In genomic region chr7:96998333-96998732, GRCh38 we compare ENCODE assay signal across 24 cellular contexts. TPM values are rescaled to one million over a fixed set of nuclear protein-coding genes. Genes with fewer than 3 reads are reported as not detected.
DNase-seq lines count a peak whose midpoint lies in the region; ATAC-seq and TF ChIP-seq lines count a peak whose summit lies in the region.
"Had no signal": no experiment of that assay in that cellular context is flagged by ENCODE, and none has a peak within 500 bp of the region (broad histone marks: within the 10 kb centered on the region; RNA-seq: fewer than 3 reads in every experiment).

No MANE protein-coding gene starts in this region.

- H3K9ac ChIP-seq in endodermal cell (ENCODE audit: extremely low read depth, low read length, poor library complexity, severe bottlenecking), result no peak overlapping the region
- peak overlapping the region; percentile 99 for H3K9ac ChIP-seq in neural cell (ENCODE audit: low read length)
- H3K9ac ChIP-seq: KMS-11 had no signal

- H3K4me1 ChIP-seq in endodermal cell (ENCODE audit: control insufficient read depth, insufficient read depth, low read length) (no peaks in the 10 kb centered on the region), right cardiac atrium (ENCODE audit: control insufficient read depth, insufficient read depth, low read length) (no peaks in the 10 kb centered on the region)
- H3K4me1 ChIP-seq: Peyer's patch, SJCRH30 had no signal

- H4K20me1 ChIP-seq in neural cell (ENCODE audit: insufficient read depth), result no peaks in the 10 kb centered on the region

- DNase-seq in AG08396 (ENCODE audit: low spot score), result peak; percentile 5
- DNase-seq in H7, result peak; percentile 59
- peak; percentile 54 for DNase-seq in endodermal cell
- no peak for DNase-seq in COR-L47 (lab: John Stamatoyannopoulos, UW)
- DNase-seq in right cardiac atrium, result no peak
- DNase-seq in activated naive CD8-positive, alpha-beta T cell treated with anti-CD3 and anti-CD28 coated beads for 36 hours, result no peak
- DNase-seq: 8988T; AML-193; C1 segment of cervical spinal cord; Calu3; CD8-positive, alpha-beta T cell; DMS153; IMR-90; NCI-H1092 treated with DMSO at 0.1 percent for 48 hours; NCI-H1436 treated with DMSO at 0.1 percent for 48 hours; NCI-H2029; NCI-H345; NCI-H524 treated with DMSO at 0.1 percent for 48 hours; Peyer's patch had no signal

- peaks cover 25% of the 10 kb centered on the region for H3K4me1 Mint-ChIP-seq in endodermal cell
- no peaks in the 10 kb centered on the region for H3K4me1 Mint-ChIP-seq in stimulated activated memory B cell treated with anti-CD40 and anti-IgM and Interleukin-4, amounts not matched to agents 10 μg/mL and 1 μg/mL and 100 μg/mL, for 72 hours
- peaks cover 8% of the 10 kb centered on the region for H3K4me1 Mint-ChIP-seq in activated naive CD8-positive, alpha-beta T cell treated with anti-CD3 and anti-CD28 coated beads for 36 hours

- no peak for TF ChIP-seq RAD21 in neural cell (conservative IDR thresholded peaks at IDR 0.05)

- no peak overlapping the region for H3K27ac Mint-ChIP-seq in endodermal cell
- no peak overlapping the region for H3K27ac Mint-ChIP-seq in stimulated activated memory B cell treated with anti-CD40 and anti-IgM and Interleukin-4, amounts not matched to agents 10 μg/mL and 1 μg/mL and 100 μg/mL, for 72 hours
- no peak overlapping the region for H3K27ac Mint-ChIP-seq in activated naive CD8-positive, alpha-beta T cell treated with anti-CD3 and anti-CD28 coated beads for 36 hours
- H3K27ac Mint-ChIP-seq: CD8-positive, alpha-beta T cell had no signal

- intact Hi-C loops in right cardiac atrium (cut with DNase I), result no loop called here

- TF ChIP-seq CTCF in endodermal cell (conservative IDR thresholded peaks at IDR 0.05) (no peak), neural cell (IDR thresholded peaks at IDR 0.05; ENCODE audit: poor library complexity, severe bottlenecking) (no peak)

- peaks cover 8% of the 10 kb centered on the region for H3K9me3 ChIP-seq in endodermal cell (ENCODE audit: control insufficient read depth, low read length)
- H3K9me3 ChIP-seq in neural cell (ENCODE audit: low read length), result no peaks in the 10 kb centered on the region
- H3K9me3 ChIP-seq in right cardiac atrium (ENCODE audit: control insufficient read depth, low read length), result no peaks in the 10 kb centered on the region
- H3K9me3 ChIP-seq: Peyer's patch, SJCRH30 had no signal

- H3K27ac ChIP-seq in endodermal cell (ENCODE audit: low read depth, low read length) (no peak overlapping the region), neural cell (ENCODE audit: low read length) (peak overlapping the region; percentile 100), right cardiac atrium (ENCODE audit: low read length) (no peak overlapping the region)
- H3K27ac ChIP-seq: KMS-11, Peyer's patch, SJCRH30 had no signal

- H3K4me3 ChIP-seq in H7 (ENCODE audit: insufficient read depth, low read depth, low read length) (no peak overlapping the region), endodermal cell (ENCODE audit: low read length) (no peak overlapping the region), neural cell (ENCODE audit: low read length) (peak overlapping the region; percentile 87), right cardiac atrium (ENCODE audit: low read length) (no peak overlapping the region)
- H3K4me3 ChIP-seq: Peyer's patch, SJCRH30 had no signal

- H3K36me3 Mint-ChIP-seq in endodermal cell (ENCODE audit: low read depth), result no peaks in the 10 kb centered on the region
- H3K36me3 Mint-ChIP-seq in stimulated activated memory B cell treated with anti-CD40 and anti-IgM and Interleukin-4, amounts not matched to agents 10 μg/mL and 1 μg/mL and 100 μg/mL, for 72 hours, result no peaks in the 10 kb centered on the region
- peaks cover 3% of the 10 kb centered on the region for H3K36me3 Mint-ChIP-seq in activated naive CD8-positive, alpha-beta T cell treated with anti-CD3 and anti-CD28 coated beads for 36 hours
- H3K36me3 Mint-ChIP-seq: CD8-positive, alpha-beta T cell had no signal

- H3K4me2 ChIP-seq in neural cell (ENCODE audit: low read length), result peak overlapping the region; percentile 89
- H3K4me2 ChIP-seq: KMS-11 had no signal

- peaks cover 2% of the 10 kb centered on the region for H3K9me3 Mint-ChIP-seq in endodermal cell
- H3K9me3 Mint-ChIP-seq in stimulated activated memory B cell treated with anti-CD40 and anti-IgM and Interleukin-4, amounts not matched to agents 10 μg/mL and 1 μg/mL and 100 μg/mL, for 72 hours, result no peaks in the 10 kb centered on the region
- H3K9me3 Mint-ChIP-seq in activated naive CD8-positive, alpha-beta T cell treated with anti-CD3 and anti-CD28 coated beads for 36 hours, result peaks cover 5% of the 10 kb centered on the region
- H3K9me3 Mint-ChIP-seq: CD8-positive, alpha-beta T cell had no signal

- peaks cover 97% of the 10 kb centered on the region for H3K79me2 ChIP-seq in neural cell (replicated peaks; ENCODE audit: insufficient read depth, low read length)

- H2AFZ ChIP-seq in neural cell (ENCODE audit: low read depth, low read length), result no peak overlapping the region

- H3K27me3 ChIP-seq in H7 (ENCODE audit: control insufficient read depth, insufficient read depth, low read length) (peaks cover 99% of the 10 kb centered on the region), endodermal cell (ENCODE audit: control insufficient read depth, insufficient read depth, low read length, poor library complexity, severe bottlenecking) (peaks cover 100% of the 10 kb centered on the region), neural cell (ENCODE audit: insufficient read depth, low read depth, low read length) (peaks cover 5% of the 10 kb centered on the region), right cardiac atrium (ENCODE audit: control insufficient read depth, insufficient read depth) (peaks cover 3% of the 10 kb centered on the region)
- H3K27me3 ChIP-seq: SJCRH30 had no signal

- ATAC-seq in right cardiac atrium, result no peak
- no peak for ATAC-seq in stimulated activated memory B cell treated with anti-CD40 and anti-IgM and Interleukin-4, amounts not matched to agents 10 μg/mL and 1 μg/mL and 100 μg/mL, for 72 hours
- ATAC-seq: CD8-positive, alpha-beta T cell; HCT116 had no signal

- H3K36me3 ChIP-seq in H7 (replicated peaks; ENCODE audit: control insufficient read depth, insufficient read depth, low read length) (no peaks in the 10 kb centered on the region), endodermal cell (ENCODE audit: control insufficient read depth, insufficient read depth, low read length) (no peaks in the 10 kb centered on the region), neural cell (ENCODE audit: insufficient read depth, low read length) (no peaks in the 10 kb centered on the region)
- H3K36me3 ChIP-seq: Peyer's patch, SJCRH30 had no signal

- no peaks in the 10 kb centered on the region for H3K9me2 ChIP-seq in neural cell (ENCODE audit: insufficient read depth, low read length)

- TF ChIP-seq EP300 in neural cell (conservative IDR thresholded peaks at IDR 0.05; ENCODE audit: poor library complexity, severe bottlenecking), result no peak

- 0 to 8% methylated on average over 2 to 7 of the region's 11 CpGs for WGBS in endodermal cell (ENCODE audit: insufficient coverage in 1 of 2, insufficient read length in 1 of 2), 2 experiments
- 3% methylated on average over 11 of the region's 11 CpGs for WGBS in right cardiac atrium

- peaks cover 4% of the 10 kb centered on the region for H3F3A ChIP-seq in neural cell (ENCODE audit: insufficient read depth, low read length, poor library complexity, severe bottlenecking)

- no peak overlapping the region for H3K4me3 Mint-ChIP-seq in endodermal cell
- no peak overlapping the region for H3K4me3 Mint-ChIP-seq in stimulated activated memory B cell treated with anti-CD40 and anti-IgM and Interleukin-4, amounts not matched to agents 10 μg/mL and 1 μg/mL and 100 μg/mL, for 72 hours
- H3K4me3 Mint-ChIP-seq in activated naive CD8-positive, alpha-beta T cell treated with anti-CD3 and anti-CD28 coated beads for 36 hours, result no peak overlapping the region
- H3K4me3 Mint-ChIP-seq: CD8-positive, alpha-beta T cell had no signal

- H3K27me3 Mint-ChIP-seq in endodermal cell (ENCODE audit: insufficient read depth), result peaks cover 100% of the 10 kb centered on the region
- H3K27me3 Mint-ChIP-seq in stimulated activated memory B cell treated with anti-CD40 and anti-IgM and Interleukin-4, amounts not matched to agents 10 μg/mL and 1 μg/mL and 100 μg/mL, for 72 hours, result peaks cover 100% of the 10 kb centered on the region
- peaks cover 100% of the 10 kb centered on the region for H3K27me3 Mint-ChIP-seq in activated naive CD8-positive, alpha-beta T cell treated with anti-CD3 and anti-CD28 coated beads for 36 hours

RNA-seq across cellular contexts. Expression of gene DLX6, which starts 7.0 kb away (rescaled TPM):
- total RNA-seq in H7 (2014; rRNA removed; shearing (Covaris generic)), result not detected in 2 replicates
- total RNA-seq in endodermal cell, result not detected
- polyA plus RNA-seq in endodermal cell (2013, experiment 1 of 2), result 0.50 TPM
- polyA plus RNA-seq in endodermal cell (2013, experiment 2 of 2), result 0.66 TPM
- 53.6 and 58.8 TPM in 2 replicates for polyA plus RNA-seq in neural cell
- polyA minus RNA-seq in neural cell, result 94.0 and 104 TPM in 2 replicates
- not detected for total RNA-seq in right cardiac atrium
- not detected for polyA plus RNA-seq in right cardiac atrium
- total RNA-seq in activated naive CD8-positive, alpha-beta T cell treated with anti-CD3 and anti-CD28 coated beads for 36 hours, result not detected
- total RNA-seq: CD8-positive, alpha-beta T cell; IMR-90; Peyer's patch had no signal
- polyA plus RNA-seq: IMR-90 had no signal

RNA-seq across cellular contexts. Expression of gene DLX5, which starts 26.3 kb away (rescaled TPM):
- not detected in 2 replicates for total RNA-seq in H7 (2014; rRNA removed; shearing (Covaris generic))
- total RNA-seq in endodermal cell (not detected), right cardiac atrium (not detected)
- polyA plus RNA-seq in endodermal cell (2013, experiment 1 of 2), result 1.7 TPM
- 1.7 TPM for polyA plus RNA-seq in endodermal cell (2013, experiment 2 of 2)
- polyA plus RNA-seq in neural cell (40.5 and 44.6 TPM in 2 replicates), right cardiac atrium (0.27 TPM)
- 61.4 and 76.9 TPM in 2 replicates for polyA minus RNA-seq in neural cell
- total RNA-seq in activated naive CD8-positive, alpha-beta T cell treated with anti-CD3 and anti-CD28 coated beads for 36 hours, result not detected
- total RNA-seq: Calu3; CD8-positive, alpha-beta T cell; IMR-90; Peyer's patch; SJCRH30 had no signal
- polyA plus RNA-seq: IMR-90 had no signal

Comparison
In these comparisons a context has a peak if more than half of its experiments do, and no peak if none do; other contexts are left out.
1. DNase-seq: peak in AG08396 (single experiment), H7 (single experiment) and endodermal cell (single experiment); none in COR-L47 (single experiment), right cardiac atrium (0 of 3) and activated naive CD8-positive, alpha-beta T cell treated with anti-CD3 and anti-CD28 coated beads for 36 hours (single experiment).